25 cellular contexts compared by ENCODE assay signal in the genomic region with DNA sequence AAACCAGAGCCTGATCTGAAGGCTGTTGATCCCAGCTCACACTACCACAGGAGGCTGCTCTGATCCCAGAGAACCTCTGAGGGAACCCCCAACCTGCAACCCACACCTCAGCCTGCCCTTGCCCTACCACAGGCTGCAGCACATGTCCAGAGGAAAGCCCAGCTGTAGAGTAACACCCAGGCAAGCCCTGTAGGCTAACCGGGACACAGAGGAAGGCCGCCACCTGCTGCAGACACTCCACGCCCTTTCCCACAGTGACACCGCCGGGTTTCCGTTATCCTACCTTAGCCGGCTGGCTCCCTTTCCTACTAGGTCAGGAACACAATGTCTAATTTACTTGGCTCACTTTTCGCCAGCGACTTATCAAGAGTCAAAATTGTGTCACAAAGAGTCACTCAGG.
"Had no signal": no experiment of that assay in that cellular context is flagged by ENCODE, and none has a peak within 500 bp of the region (broad histone marks: within the 10 kb centered on the region; RNA-seq: fewer than 3 reads in every experiment).

No MANE protein-coding gene starts in this region.

- H3K27me3 Mint-ChIP-seq: natural killer cell treated with Interleukin-12 subunit alpha and Interleukin-12 subunit beta and Interleukin-15 and Interleukin-18, amount 100 ng/mL, for 72 hours; stimulated activated memory B cell treated with anti-CD40 and anti-IgM and Interleukin-4, amounts not matched to agents 10 μg/mL and 1 μg/mL and 100 μg/mL, for 72 hours; stimulated activated naive CD8-positive, alpha-beta T cell treated with anti-CD3 and anti-CD28 coated beads, Interleukin-15, Interleukin-2, amounts not matched to agents 100 ng/mL and 50 ng/mL, for 24 hours had no signal

- H3K4me1 Mint-ChIP-seq: mesothelial cell of epicardium; naive thymus-derived CD4-positive, alpha-beta T cell; stimulated activated memory B cell treated with anti-CD40 and anti-IgM and Interleukin-4, amounts not matched to agents 10 μg/mL and 1 μg/mL and 100 μg/mL, for 72 hours had no signal

- FAIRE-seq: keratinocyte had no signal

- H3K9me3 Mint-ChIP-seq: mesothelial cell of epicardium; stimulated activated memory B cell treated with anti-CD40 and anti-IgM and Interleukin-4, amounts not matched to agents 10 μg/mL and 1 μg/mL and 100 μg/mL, for 72 hours; stimulated activated naive CD8-positive, alpha-beta T cell treated with anti-CD3 and anti-CD28 coated beads, Interleukin-15, Interleukin-2, amounts not matched to agents 100 ng/mL and 50 ng/mL, for 24 hours had no signal

- H3K27ac Mint-ChIP-seq: mesothelial cell of epicardium; naive thymus-derived CD4-positive, alpha-beta T cell; natural killer cell treated with Interleukin-12 subunit alpha and Interleukin-12 subunit beta and Interleukin-15 and Interleukin-18, amount 100 ng/mL, for 72 hours; progenitor cell of endocrine pancreas; stimulated activated memory B cell treated with anti-CD40 and anti-IgM and Interleukin-4, amounts not matched to agents 10 μg/mL and 1 μg/mL and 100 μg/mL, for 72 hours; stimulated activated naive CD8-positive, alpha-beta T cell treated with anti-CD3 and anti-CD28 coated beads, Interleukin-15, Interleukin-2, amounts not matched to agents 100 ng/mL and 50 ng/mL, for 24 hours had no signal

- H3K36me3 Mint-ChIP-seq: mesothelial cell of epicardium; naive thymus-derived CD4-positive, alpha-beta T cell; natural killer cell treated with Interleukin-12 subunit alpha and Interleukin-12 subunit beta and Interleukin-15 and Interleukin-18, amount 100 ng/mL, for 72 hours; stimulated activated memory B cell treated with anti-CD40 and anti-IgM and Interleukin-4, amounts not matched to agents 10 μg/mL and 1 μg/mL and 100 μg/mL, for 72 hours had no signal

- H3K9me3 ChIP-seq: heart right ventricle, left ventricle myocardium inferior, ovary, right atrium auricular region, spleen, suprapubic skin, thoracic aorta, tibial artery, uterus had no signal

- ATAC-seq: heart right ventricle; left cardiac atrium; naive thymus-derived CD4-positive, alpha-beta T cell; natural killer cell treated with Interleukin-12 subunit alpha and Interleukin-12 subunit beta and Interleukin-15 and Interleukin-18, amount 100 ng/mL, for 72 hours; sciatic nerve; stimulated activated memory B cell treated with anti-CD40 and anti-IgM and Interleukin-4, amounts not matched to agents 10 μg/mL and 1 μg/mL and 100 μg/mL, for 72 hours had no signal

- H3K27me3 ChIP-seq: heart right ventricle, ovary, right atrium auricular region, spleen, suprapubic skin, tibial artery, uterus had no signal

- H3K4me3 ChIP-seq: heart right ventricle, left ventricle myocardium inferior, lung, ovary, right atrium auricular region, skin epidermis, spleen, suprapubic skin, thoracic aorta, tibial artery, uterus had no signal

- DNase-seq: heart right ventricle; hippocampal formation; kidney glomerular epithelial cell; left cardiac atrium; left ventricle myocardium inferior; mesendoderm; naive thymus-derived CD4-positive, alpha-beta T cell; ovary; spleen; stimulated activated CD4-positive, alpha-beta T cell treated with anti-CD3 and anti-CD28 coated beads, Interleukin-4, amount 100 ng/mL, for 24 hours; tibial artery; trophoblast cell; uterus had no signal

- H3K4me1 ChIP-seq: heart right ventricle, left ventricle myocardium inferior, right atrium auricular region, spleen, suprapubic skin, tibial artery, uterus had no signal

- H3K27ac ChIP-seq: heart right ventricle, left ventricle myocardium inferior, ovary, right atrium auricular region, skin epidermis, spleen, suprapubic skin, thoracic aorta, tibial artery, uterus had no signal

- H3K4me3 Mint-ChIP-seq: mesothelial cell of epicardium; natural killer cell treated with Interleukin-12 subunit alpha and Interleukin-12 subunit beta and Interleukin-15 and Interleukin-18, amount 100 ng/mL, for 72 hours; stimulated activated memory B cell treated with anti-CD40 and anti-IgM and Interleukin-4, amounts not matched to agents 10 μg/mL and 1 μg/mL and 100 μg/mL, for 72 hours; stimulated activated naive CD8-positive, alpha-beta T cell treated with anti-CD3 and anti-CD28 coated beads, Interleukin-15, Interleukin-2, amounts not matched to agents 100 ng/mL and 50 ng/mL, for 24 hours had no signal

- H3K36me3 ChIP-seq: heart right ventricle, left ventricle myocardium inferior, ovary, right atrium auricular region, spleen, suprapubic skin, thoracic aorta, tibial artery, uterus had no signal
